9 cellular contexts compared by ENCODE assay signal in the genomic region with DNA sequence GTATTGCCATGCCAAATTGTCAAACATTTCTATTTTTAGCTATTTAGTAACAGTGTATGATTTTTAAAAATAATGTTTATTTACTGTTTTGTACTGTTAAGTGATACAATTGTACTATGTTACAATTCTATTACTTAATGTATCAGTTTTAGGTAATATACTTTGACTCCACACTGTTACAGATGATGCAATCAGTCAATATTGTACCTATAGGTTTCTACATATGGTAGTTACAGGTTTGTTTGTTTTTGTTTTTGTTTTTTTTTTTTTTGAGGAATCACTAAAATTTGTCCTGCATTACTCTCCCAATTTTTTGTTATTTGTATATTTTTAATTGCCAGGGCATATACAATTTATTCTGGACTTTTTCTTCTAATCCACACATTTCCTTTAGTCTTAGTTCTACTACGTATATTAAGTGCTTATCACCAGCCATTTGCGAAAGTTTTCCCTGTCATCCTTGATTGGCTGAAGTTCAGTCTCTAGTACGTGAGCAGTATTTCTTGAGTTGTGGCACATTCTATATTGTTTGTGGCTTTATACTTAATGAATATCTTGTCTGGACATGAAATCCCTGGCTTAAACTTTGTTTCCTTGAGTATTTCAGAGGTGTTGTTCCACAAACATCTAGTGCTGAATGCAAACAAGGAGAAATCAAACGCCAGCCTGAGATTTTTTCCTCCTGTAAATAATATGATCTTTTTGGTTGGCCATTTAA.
"Had no signal": no experiment of that assay in that cellular context is flagged by ENCODE, and none has a peak within 500 bp of the region (broad histone marks: within the 10 kb centered on the region; RNA-seq: fewer than 3 reads in every experiment).

No MANE protein-coding gene starts in this region.

- H3K27ac ChIP-seq: KMS-11 had no signal

- H3K4me2 ChIP-seq: GM23338, KMS-11 had no signal

- DNase-seq: H9, HCEC 1CT, HFFc6, KBM-7 had no signal

- H3K27ac Mint-ChIP-seq: GM23338, H9, HFFc6 had no signal

- ATAC-seq: GM23338 had no signal

- H3K4me3 ChIP-seq: GM23338 had no signal

- H3K4me3 Mint-ChIP-seq: GM23338, H9, HFFc6 had no signal

- H3K9ac ChIP-seq: KMS-11 had no signal

- H3K9me3 Mint-ChIP-seq: GM23338, H9, HFFc6 had no signal

- H3K4me1 Mint-ChIP-seq: GM23338, H9 had no signal

- FAIRE-seq: H1, H54, HTR-8/SVneo had no signal

- H2AFZ ChIP-seq: GM23338 had no signal
